Comparison of ENCODE assay signal across 8 cellular contexts in the genomic region with DNA sequence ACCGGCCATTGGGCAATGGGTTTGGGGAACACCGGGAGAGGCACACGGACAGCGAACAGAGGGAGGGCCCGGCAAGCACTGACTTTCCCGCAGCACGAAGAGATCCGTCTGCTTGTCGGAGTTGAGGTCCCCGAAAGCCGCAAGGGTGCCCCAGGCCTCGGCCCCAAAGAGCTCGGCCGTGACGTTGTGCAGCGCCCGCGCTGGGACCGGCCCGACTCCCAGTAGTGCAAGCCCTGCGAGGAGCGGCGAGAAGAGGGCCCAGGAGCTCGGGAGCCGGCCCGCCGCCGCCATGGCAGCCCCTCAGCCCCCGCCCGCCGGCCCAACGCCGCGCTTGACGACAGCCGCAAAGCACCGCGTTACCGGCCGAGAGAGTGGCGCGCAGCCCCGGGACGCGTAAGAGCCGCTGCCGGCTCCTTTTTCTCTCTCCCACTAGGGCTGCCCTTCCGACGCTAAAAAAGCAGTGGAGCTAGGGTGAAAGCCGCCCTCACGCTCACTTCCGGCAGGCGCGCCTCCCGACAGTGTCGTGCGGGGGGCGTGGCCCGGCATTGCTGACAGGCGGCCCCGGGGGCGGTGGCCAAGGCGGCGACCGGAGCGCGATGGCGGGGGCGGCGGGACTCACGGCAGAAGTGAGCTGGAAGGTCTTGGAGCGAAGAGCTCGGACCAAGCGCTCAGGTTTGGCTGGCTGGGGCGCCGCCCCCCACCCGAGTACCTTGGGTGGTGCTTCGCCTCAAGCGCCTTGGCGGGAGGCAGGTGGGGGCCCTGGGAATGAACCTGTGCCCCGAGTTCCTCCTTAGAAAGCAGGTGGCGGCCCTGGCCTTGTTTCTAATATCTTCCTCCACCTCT. TPM values are rescaled to one million over a fixed set of nuclear protein-coding genes. Genes with fewer than 3 reads are reported as not detected.
A peak's percentile ranks its signal among the peaks of the same experiment; 100 is the strongest.
DNase-seq lines count a peak whose midpoint lies in the region; ATAC-seq and TF ChIP-seq lines count a peak whose summit lies in the region.

Gene ITFG1, minus strand, starts transcription at position 309 of the 843 bp plus-strand sequence. Its CDS starts 18 bp downstream, at position 291.
Gene PHKB, plus strand, starts transcription at position 577 of the 843 bp plus-strand sequence. Its CDS starts 20 bp downstream, at position 597.

- peak; percentile 96 to 97 for ATAC-seq in CD4-positive, CD25-positive, alpha-beta regulatory T cell (ENCODE audit: low read depth in 2 of 2)
- ATAC-seq in GM19351 (IDR thresholded peaks at IDR 0.05; ENCODE audit: unreplicated experiment) (peak; percentile 64), HG03520 (IDR thresholded peaks at IDR 0.05; ENCODE audit: unreplicated experiment) (peak; percentile 77)
- ATAC-seq in activated CD8-positive, alpha-beta T cell treated with anti-CD3 and anti-CD28 coated beads for 36 hours = peak; percentile 94

- TF ChIP-seq CTCF in activated CD8-positive, alpha-beta T cell treated with anti-CD3 and anti-CD28 coated beads for 36 hours (IDR thresholded peaks at IDR 0.05) = no peak
- no peak for TF ChIP-seq CTCF in lower leg skin (IDR thresholded peaks at IDR 0.05)

- no peaks in the 10 kb centered on the region for H3K9me3 Mint-ChIP-seq in CD4-positive, CD25-positive, alpha-beta regulatory T cell
- no peaks in the 10 kb centered on the region for H3K9me3 Mint-ChIP-seq in activated CD8-positive, alpha-beta T cell treated with anti-CD3 and anti-CD28 coated beads for 36 hours

- H3K36me3 ChIP-seq in CD4-positive, CD25-positive, alpha-beta regulatory T cell (ENCODE audit: control insufficient read depth, insufficient read depth, low read length) = peaks cover 10% of the 10 kb centered on the region
- peaks cover 5 to 15% of the 10 kb centered on the region in 2 donors for H3K36me3 ChIP-seq in duodenal mucosa (ENCODE audit: control insufficient read depth in 1 of 2, insufficient read depth in 2 of 2, low read length in 2 of 2)

- peaks cover 21% of the 10 kb centered on the region for H3K36me3 Mint-ChIP-seq in CD4-positive, CD25-positive, alpha-beta regulatory T cell
- H3K36me3 Mint-ChIP-seq in activated CD8-positive, alpha-beta T cell treated with anti-CD3 and anti-CD28 coated beads for 36 hours (ENCODE audit: low read depth) = peaks cover 9% of the 10 kb centered on the region

- H3K4me3 Mint-ChIP-seq in CD4-positive, CD25-positive, alpha-beta regulatory T cell = peak within 1 kb of the TSS; percentile 91 to 99 (median 94)
- peak within 1 kb of the TSS; percentile 95 for H3K4me3 Mint-ChIP-seq in activated CD8-positive, alpha-beta T cell treated with anti-CD3 and anti-CD28 coated beads for 36 hours

- intact Hi-C loops in activated CD8-positive, alpha-beta T cell treated with anti-CD3 and anti-CD28 coated beads for 36 hours (cut with micrococcal nuclease) = loop anchor here (10.0 kb wide), 1 partner anchor 316 kb away; the partner anchor contains the start of gene NETO2
- intact Hi-C loops in lower leg skin (cut with DNase I; ENCODE audit: low total_unique reads) = no loop called here

- peak within 1 kb of the TSS; percentile 89 for H3K27ac ChIP-seq in CD4-positive, CD25-positive, alpha-beta regulatory T cell (ENCODE audit: insufficient read depth, low read length, poor library complexity, severe bottlenecking)
- peak within 1 kb of the TSS; percentile 99 for H3K27ac ChIP-seq in duodenal mucosa (ENCODE audit: low read depth, low read length)

- H3K4me1 Mint-ChIP-seq in CD4-positive, CD25-positive, alpha-beta regulatory T cell = peaks cover 48 to 80% (median 65%) of the 10 kb centered on the region in 4 donors
- H3K4me1 Mint-ChIP-seq in activated CD8-positive, alpha-beta T cell treated with anti-CD3 and anti-CD28 coated beads for 36 hours (ENCODE audit: low read depth) = peaks cover 58% of the 10 kb centered on the region

- H3K27me3 ChIP-seq in CD4-positive, CD25-positive, alpha-beta regulatory T cell (ENCODE audit: control insufficient read depth, insufficient read depth, low read length) = no peaks in the 10 kb centered on the region
- no peaks in the 10 kb centered on the region for H3K27me3 ChIP-seq in duodenal mucosa (ENCODE audit: control insufficient read depth in 1 of 2, insufficient read depth in 2 of 2, low read length in 2 of 2)

- H3K27me3 Mint-ChIP-seq in CD4-positive, CD25-positive, alpha-beta regulatory T cell = no peaks in the 10 kb centered on the region
- H3K27me3 Mint-ChIP-seq in activated CD8-positive, alpha-beta T cell treated with anti-CD3 and anti-CD28 coated beads for 36 hours = no peaks in the 10 kb centered on the region

- CTCF ChIA-PET in activated CD8-positive, alpha-beta T cell treated with anti-CD3 and anti-CD28 coated beads for 36 hours (lab: Charles Lee) = interaction anchor here (1.0 to 2.2 kb wide), 6 partner anchors 10 to 319 kb away, joined by 3 to 12 read pairs (median 6); partner anchors contain the start of gene NETO2

- peaks cover 58% of the 10 kb centered on the region for H3K4me1 ChIP-seq in CD4-positive, CD25-positive, alpha-beta regulatory T cell (ENCODE audit: control insufficient read depth, insufficient read depth, low read length, poor library complexity, severe bottlenecking)
- peaks cover 13 to 40% of the 10 kb centered on the region in 2 donors for H3K4me1 ChIP-seq in duodenal mucosa (ENCODE audit: control insufficient read depth in 1 of 2, insufficient read depth in 2 of 2, low read length in 2 of 2)

- H3K9me3 ChIP-seq in CD4-positive, CD25-positive, alpha-beta regulatory T cell (ENCODE audit: control insufficient read depth in 2 of 2, low read length in 2 of 2) = no peaks in the 10 kb centered on the region
- no peaks in the 10 kb centered on the region for H3K9me3 ChIP-seq in duodenal mucosa (ENCODE audit: control insufficient read depth in 1 of 2, low read length in 2 of 2)

- DNase-seq in CD4-positive, CD25-positive, alpha-beta regulatory T cell = peak; percentile 94 to 98 (median 97)
- peak; percentile 45 for DNase-seq in NCI-H82 treated with DMSO at 0.1 percent for 48 hours (lab: John Stamatoyannopoulos, UW; ENCODE audit: unreplicated experiment)
- DNase-seq in activated CD8-positive, alpha-beta T cell treated with anti-CD3 and anti-CD28 coated beads for 36 hours = peak; percentile 97
- DNase-seq in lower leg skin (ENCODE audit: low spot score in 2 of 2) = peak; percentile 86 to 98
- peak; percentile 93 to 96 for DNase-seq in stimulated activated CD4-positive, alpha-beta T cell treated with anti-CD3 and anti-CD28 coated beads, Interleukin-4, amount 100 ng/mL, for 4 hours

- POLR2A ChIA-PET in activated CD8-positive, alpha-beta T cell treated with anti-CD3 and anti-CD28 coated beads for 36 hours (lab: Charles Lee) = interaction anchor here (0.6 to 1.8 kb wide), 7 partner anchors 8 to 697 kb away, joined by 3 to 7 read pairs (median 3); partner anchors contain the start of gene NETO2

- no peak for TF ChIP-seq POLR2A in lower leg skin (IDR thresholded peaks at IDR 0.05)

- H3K27ac Mint-ChIP-seq in CD4-positive, CD25-positive, alpha-beta regulatory T cell = peak within 1 kb of the TSS; percentile 96 to 99 (median 97)
- peak within 1 kb of the TSS; percentile 95 for H3K27ac Mint-ChIP-seq in activated CD8-positive, alpha-beta T cell treated with anti-CD3 and anti-CD28 coated beads for 36 hours

- peak within 1 kb of the TSS; percentile 96 for H3K4me3 ChIP-seq in CD4-positive, CD25-positive, alpha-beta regulatory T cell (ENCODE audit: low read depth, low read length)
- H3K4me3 ChIP-seq in duodenal mucosa (ENCODE audit: low read depth in 1 of 2, low read length in 2 of 2) = peak within 1 kb of the TSS; percentile 98 to 100
- peak within 1 kb of the TSS; percentile 90 for H3K4me3 ChIP-seq in lower leg skin (ENCODE audit: low read depth, poor library complexity, severe bottlenecking)

- WGBS in lower leg skin, 2 donors = 0 to 1% methylated on average over 37 to 51 of the region's 82 CpGs

- peak within 1 kb of the TSS; percentile 85 to 94 for H3K9ac ChIP-seq in duodenal mucosa (ENCODE audit: low read depth in 1 of 2, low read length in 2 of 2)

RNA-seq across cellular contexts. Expression of gene ITFG1, which starts in this region (rescaled TPM):
- total RNA-seq in CD4-positive, CD25-positive, alpha-beta regulatory T cell = 35.9 TPM
- 10 to 100 TPM; 30.1 to 47.6 (median 38.1) TPM for polyA plus RNA-seq in CD4-positive, CD25-positive, alpha-beta regulatory T cell
- total RNA-seq in activated CD8-positive, alpha-beta T cell treated with anti-CD3 and anti-CD28 coated beads for 36 hours = 10 to 100 TPM; 16.5 to 16.7 TPM
- total RNA-seq in lower leg skin = 10 to 100 TPM; 31.7 to 66.0 (median 38.1) TPM

RNA-seq across cellular contexts. Expression of gene PHKB, which starts in this region (rescaled TPM):
- total RNA-seq in CD4-positive, CD25-positive, alpha-beta regulatory T cell = 96.6 TPM
- polyA plus RNA-seq in CD4-positive, CD25-positive, alpha-beta regulatory T cell = 10 to 100 TPM; 28.8 to 43.2 (median 35.8) TPM
- 10 to 100 TPM; 20.2 to 23.1 TPM for total RNA-seq in activated CD8-positive, alpha-beta T cell treated with anti-CD3 and anti-CD28 coated beads for 36 hours
- 10 to 100 TPM; 19.8 to 29.6 (median 25.2) TPM for total RNA-seq in lower leg skin

Comparison
In these comparisons a context has a peak if more than half of its experiments do, and no peak if none do; other contexts are left out.
1. Peak in every context shown above with its lines: DNase-seq, ATAC-seq, H3K4me3 ChIP-seq and H3K27ac ChIP-seq.
2. DNase-seq: peak in every context shown above with its lines; median percentile 97 in CD4-positive, CD25-positive, alpha-beta regulatory T cell; 97 in activated CD8-positive, alpha-beta T cell treated with anti-CD3 and anti-CD28 coated beads for 36 hours; 94 in stimulated activated CD4-positive, alpha-beta T cell treated with anti-CD3 and anti-CD28 coated beads, Interleukin-4, amount 100 ng/mL, for 4 hours; 92 in lower leg skin; 45 in NCI-H82 treated with DMSO at 0.1 percent for 48 hours.